In genomic region chr2:213152065-213152794, GRCh38 we compare ENCODE assay signal across 8 cellular contexts. TPM values are rescaled to one million over a fixed set of nuclear protein-coding genes. Genes with fewer than 3 reads are reported as not detected.
DNase-seq lines count a peak whose midpoint lies in the region; ATAC-seq and TF ChIP-seq lines count a peak whose summit lies in the region.

No MANE protein-coding gene starts in this region.

- peak overlapping the region; percentile 80 for H3K27ac ChIP-seq in C4-2B
- peak overlapping the region; percentile 82 for H3K27ac ChIP-seq in angular gyrus (ENCODE audit: low read depth, low read length)
- peak overlapping the region; percentile 95 for H3K27ac ChIP-seq in left ventricle myocardium inferior (replicated peaks)

- intact Hi-C loops in left ventricle myocardium inferior (cut with micrococcal nuclease), result loop anchor here (2.0 to 10.0 kb wide), 2 partner anchors 375 to 467 kb away; no protein-coding TSS in a partner anchor

- H3K9me3 ChIP-seq in left ventricle myocardium inferior (replicated peaks), result no peaks in the 10 kb centered on the region

- H3K4me1 ChIP-seq in left ventricle myocardium inferior, result peaks cover 53% of the 10 kb centered on the region

- ATAC-seq in GM18861 (IDR thresholded peaks at IDR 0.05; ENCODE audit: unreplicated experiment) (peak; percentile 2), HG03064 (IDR thresholded peaks at IDR 0.05; ENCODE audit: low read depth, unreplicated experiment) (peak; percentile 24)

- no peaks in the 10 kb centered on the region for H3K36me3 ChIP-seq in left ventricle myocardium inferior

- DNase-seq in NCI-H69 (lab: John Stamatoyannopoulos, UW) (peak; percentile 46), left ventricle myocardium inferior (peak; percentile 71), pons (ENCODE audit: low spot score) (peak; percentile 64), GM20000 (ENCODE audit: low spot score) (no peak)

- TF ChIP-seq CTCF in C4-2B (conservative IDR thresholded peaks at IDR 0.05), result peak; percentile 49
- TF ChIP-seq CTCF in left ventricle myocardium inferior (IDR thresholded peaks at IDR 0.05; ENCODE audit: borderline replicate concordance), result peak; percentile 62
- no peak for TF ChIP-seq CTCF in GM20000 (IDR thresholded peaks at IDR 0.05; ENCODE audit: extremely low read depth, missing control alignments)

- H3K27me3 ChIP-seq in left ventricle myocardium inferior (ENCODE audit: low read depth), result no peaks in the 10 kb centered on the region

- peak overlapping the region; percentile 84 for H3K4me3 ChIP-seq in left ventricle myocardium inferior

RNA-seq across cellular contexts. Expression of gene IKZF2, which starts 0.8 kb away (rescaled TPM):
- total RNA-seq in left ventricle myocardium inferior, result 6.8 TPM
